In the genomic region with DNA sequence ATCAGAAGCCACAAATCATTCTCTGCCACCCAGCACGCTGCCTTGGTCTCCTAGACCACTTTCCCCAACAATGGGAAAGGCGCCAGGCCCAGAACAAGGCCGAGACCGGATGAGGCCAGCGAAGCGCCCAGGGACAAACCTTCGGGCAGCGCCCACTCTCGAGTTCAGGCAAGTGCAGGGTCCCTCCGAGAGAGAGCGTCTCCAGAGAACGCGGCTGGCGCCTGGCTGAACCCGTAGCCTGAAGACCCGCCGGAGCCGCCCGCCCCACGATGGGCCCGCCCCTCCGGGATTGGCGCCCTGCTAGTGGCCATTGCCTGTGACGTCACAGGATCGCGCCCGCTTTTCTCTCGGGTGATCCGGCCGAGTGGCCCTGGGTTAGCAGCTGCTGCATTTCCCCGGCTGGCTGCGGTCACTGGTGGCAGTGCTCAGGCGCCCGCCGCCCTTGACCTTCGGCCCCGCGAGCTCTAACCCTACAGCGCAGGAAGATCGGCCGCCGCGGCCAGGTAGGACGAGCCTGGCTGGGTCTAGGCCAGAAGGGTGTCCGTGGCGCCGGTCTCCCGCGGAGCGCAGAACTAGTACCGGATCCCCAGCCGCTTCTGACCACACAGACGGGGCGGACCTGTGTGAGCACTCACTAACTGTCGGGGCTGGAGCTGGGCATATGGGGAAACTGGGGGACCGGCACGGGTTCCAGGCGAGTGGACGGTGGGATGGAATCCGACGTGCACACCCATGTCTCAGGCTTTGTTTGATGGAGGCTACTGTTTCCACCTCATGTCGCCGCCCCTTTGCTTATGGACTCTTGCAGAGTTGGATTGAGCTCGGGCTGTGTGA, we compare ENCODE assay signal across 1 cellular context.
A peak's percentile ranks its signal among the peaks of the same experiment; 100 is the strongest.
TF ChIP-seq lines count a peak whose summit lies in the region.

A gene with protein sequence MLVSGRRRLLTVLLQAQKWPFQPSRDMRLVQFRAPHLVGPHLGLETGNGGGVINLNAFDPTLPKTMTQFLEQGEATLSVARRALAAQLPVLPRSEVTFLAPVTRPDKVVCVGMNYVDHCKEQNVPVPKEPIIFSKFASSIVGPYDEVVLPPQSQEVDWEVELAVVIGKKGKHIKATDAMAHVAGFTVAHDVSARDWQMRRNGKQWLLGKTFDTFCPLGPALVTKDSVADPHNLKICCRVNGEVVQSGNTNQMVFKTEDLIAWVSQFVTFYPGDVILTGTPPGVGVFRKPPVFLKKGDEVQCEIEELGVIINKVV (plus strand): TSS at position 339 of the 834 bp plus-strand sequence. CDS start 2,851 bp downstream, outside the sequence.

TF ChIP-seq in HepG2, 621 proteins besides CTCF, POLR2A, EP300 and RAD21 (continued from another document and continues in another):
- TF ChIP-seq, protein P1, sequence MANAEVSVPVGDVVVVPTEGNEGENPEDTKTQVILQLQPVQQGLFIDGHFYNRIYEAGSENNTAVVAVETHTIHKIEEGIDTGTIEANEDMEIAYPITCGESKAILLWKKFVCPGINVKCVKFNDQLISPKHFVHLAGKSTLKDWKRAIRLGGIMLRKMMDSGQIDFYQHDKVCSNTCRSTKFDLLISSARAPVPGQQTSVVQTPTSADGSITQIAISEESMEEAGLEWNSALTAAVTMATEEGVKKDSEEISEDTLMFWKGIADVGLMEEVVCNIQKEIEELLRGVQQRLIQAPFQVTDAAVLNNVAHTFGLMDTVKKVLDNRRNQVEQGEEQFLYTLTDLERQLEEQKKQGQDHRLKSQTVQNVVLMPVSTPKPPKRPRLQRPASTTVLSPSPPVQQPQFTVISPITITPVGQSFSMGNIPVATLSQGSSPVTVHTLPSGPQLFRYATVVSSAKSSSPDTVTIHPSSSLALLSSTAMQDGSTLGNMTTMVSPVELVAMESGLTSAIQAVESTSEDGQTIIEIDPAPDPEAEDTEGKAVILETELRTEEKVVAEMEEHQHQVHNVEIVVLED (CRISPR knock-in tag; IDR thresholded peaks at IDR 0.05; ENCODE audit: borderline replicate concordance): peak; percentile 70; the same call in 1 of the 2 replicates
- TF ChIP-seq, protein P2, sequence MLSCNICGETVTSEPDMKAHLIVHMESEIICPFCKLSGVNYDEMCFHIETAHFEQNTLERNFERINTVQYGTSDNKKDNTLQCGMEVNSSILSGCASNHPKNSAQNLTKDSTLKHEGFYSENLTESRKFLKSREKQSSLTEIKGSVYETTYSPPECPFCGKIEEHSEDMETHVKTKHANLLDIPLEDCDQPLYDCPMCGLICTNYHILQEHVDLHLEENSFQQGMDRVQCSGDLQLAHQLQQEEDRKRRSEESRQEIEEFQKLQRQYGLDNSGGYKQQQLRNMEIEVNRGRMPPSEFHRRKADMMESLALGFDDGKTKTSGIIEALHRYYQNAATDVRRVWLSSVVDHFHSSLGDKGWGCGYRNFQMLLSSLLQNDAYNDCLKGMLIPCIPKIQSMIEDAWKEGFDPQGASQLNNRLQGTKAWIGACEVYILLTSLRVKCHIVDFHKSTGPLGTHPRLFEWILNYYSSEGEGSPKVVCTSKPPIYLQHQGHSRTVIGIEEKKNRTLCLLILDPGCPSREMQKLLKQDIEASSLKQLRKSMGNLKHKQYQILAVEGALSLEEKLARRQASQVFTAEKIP (CRISPR knock-in tag; IDR thresholded peaks at IDR 0.05; ENCODE audit: borderline replicate concordance): no peak
- TF ChIP-seq, protein P3, sequence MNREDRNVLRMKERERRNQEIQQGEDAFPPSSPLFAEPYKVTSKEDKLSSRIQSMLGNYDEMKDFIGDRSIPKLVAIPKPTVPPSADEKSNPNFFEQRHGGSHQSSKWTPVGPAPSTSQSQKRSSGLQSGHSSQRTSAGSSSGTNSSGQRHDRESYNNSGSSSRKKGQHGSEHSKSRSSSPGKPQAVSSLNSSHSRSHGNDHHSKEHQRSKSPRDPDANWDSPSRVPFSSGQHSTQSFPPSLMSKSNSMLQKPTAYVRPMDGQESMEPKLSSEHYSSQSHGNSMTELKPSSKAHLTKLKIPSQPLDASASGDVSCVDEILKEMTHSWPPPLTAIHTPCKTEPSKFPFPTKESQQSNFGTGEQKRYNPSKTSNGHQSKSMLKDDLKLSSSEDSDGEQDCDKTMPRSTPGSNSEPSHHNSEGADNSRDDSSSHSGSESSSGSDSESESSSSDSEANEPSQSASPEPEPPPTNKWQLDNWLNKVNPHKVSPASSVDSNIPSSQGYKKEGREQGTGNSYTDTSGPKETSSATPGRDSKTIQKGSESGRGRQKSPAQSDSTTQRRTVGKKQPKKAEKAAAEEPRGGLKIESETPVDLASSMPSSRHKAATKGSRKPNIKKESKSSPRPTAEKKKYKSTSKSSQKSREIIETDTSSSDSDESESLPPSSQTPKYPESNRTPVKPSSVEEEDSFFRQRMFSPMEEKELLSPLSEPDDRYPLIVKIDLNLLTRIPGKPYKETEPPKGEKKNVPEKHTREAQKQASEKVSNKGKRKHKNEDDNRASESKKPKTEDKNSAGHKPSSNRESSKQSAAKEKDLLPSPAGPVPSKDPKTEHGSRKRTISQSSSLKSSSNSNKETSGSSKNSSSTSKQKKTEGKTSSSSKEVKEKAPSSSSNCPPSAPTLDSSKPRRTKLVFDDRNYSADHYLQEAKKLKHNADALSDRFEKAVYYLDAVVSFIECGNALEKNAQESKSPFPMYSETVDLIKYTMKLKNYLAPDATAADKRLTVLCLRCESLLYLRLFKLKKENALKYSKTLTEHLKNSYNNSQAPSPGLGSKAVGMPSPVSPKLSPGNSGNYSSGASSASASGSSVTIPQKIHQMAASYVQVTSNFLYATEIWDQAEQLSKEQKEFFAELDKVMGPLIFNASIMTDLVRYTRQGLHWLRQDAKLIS (CRISPR knock-in tag; IDR thresholded peaks at IDR 0.05): no peak
- TF ChIP-seq KDM5A (IDR thresholded peaks at IDR 0.05; ENCODE audit: borderline replicate concordance, low read length) (peak; percentile 93), SOX6 (IDR thresholded peaks at IDR 0.05) (no peak), SOX6 (CRISPR knock-in tag; IDR thresholded peaks at IDR 0.05) (peak; percentile 76), RBFOX2 (IDR thresholded peaks at IDR 0.05; ENCODE audit: low read depth, low read length) (peak; percentile 94), PTBP1 (IDR thresholded peaks at IDR 0.05; ENCODE audit: low read depth, low read length, poor library complexity, severe bottlenecking) (no peak), ZNF160 (CRISPR knock-in tag; IDR thresholded peaks at IDR 0.05) (peak; percentile 74), MBD4 (IDR thresholded peaks at IDR 0.05; ENCODE audit: borderline replicate concordance, low read length) (no peak), RFXANK (CRISPR knock-in tag; IDR thresholded peaks at IDR 0.05) (no peak), TEAD3 (CRISPR knock-in tag; optimal IDR thresholded peaks at IDR 0.05; ENCODE audit: borderline replicate concordance) (peak; percentile 55), KDM4B (CRISPR knock-in tag; IDR thresholded peaks at IDR 0.05) (peak; percentile 51; the same call in 1 of the 2 replicates), ZNF34 (CRISPR knock-in tag; IDR thresholded peaks at IDR 0.05; ENCODE audit: borderline replicate concordance) (no peak), SMAD1 (CRISPR knock-in tag; IDR thresholded peaks at IDR 0.05; ENCODE audit: borderline replicate concordance, low read depth) (no peak), NFYB (CRISPR knock-in tag; IDR thresholded peaks at IDR 0.05) (peak; percentile 83), ZNF83 (CRISPR knock-in tag; IDR thresholded peaks at IDR 0.05; ENCODE audit: borderline replicate concordance) (peak; percentile 42; the same call in 1 of the 2 replicates), ZNF678 (CRISPR knock-in tag; IDR thresholded peaks at IDR 0.05) (peak; percentile 24; the same call in 1 of the 2 replicates), ZNF709 (CRISPR knock-in tag; IDR thresholded peaks at IDR 0.05) (no peak), PHF8 (CRISPR knock-in tag; IDR thresholded peaks at IDR 0.05) (peak; percentile 98), ELF3 (CRISPR knock-in tag; IDR thresholded peaks at IDR 0.05) (peak; percentile 47; the same call in 1 of the 2 replicates), ZFP90 (CRISPR knock-in tag; IDR thresholded peaks at IDR 0.05; ENCODE audit: borderline replicate concordance) (no peak), YEATS2 (CRISPR knock-in tag; IDR thresholded peaks at IDR 0.05; ENCODE audit: borderline replicate concordance) (peak; percentile 75; the same call in 1 of the 2 replicates), SCMH1 (CRISPR knock-in tag; IDR thresholded peaks at IDR 0.05; ENCODE audit: borderline replicate concordance) (no peak), ZBTB21 (CRISPR knock-in tag; IDR thresholded peaks at IDR 0.05) (no peak), ZNF772 (CRISPR knock-in tag; IDR thresholded peaks at IDR 0.05) (peak; percentile 39)
- TF ChIP-seq, protein P4, sequence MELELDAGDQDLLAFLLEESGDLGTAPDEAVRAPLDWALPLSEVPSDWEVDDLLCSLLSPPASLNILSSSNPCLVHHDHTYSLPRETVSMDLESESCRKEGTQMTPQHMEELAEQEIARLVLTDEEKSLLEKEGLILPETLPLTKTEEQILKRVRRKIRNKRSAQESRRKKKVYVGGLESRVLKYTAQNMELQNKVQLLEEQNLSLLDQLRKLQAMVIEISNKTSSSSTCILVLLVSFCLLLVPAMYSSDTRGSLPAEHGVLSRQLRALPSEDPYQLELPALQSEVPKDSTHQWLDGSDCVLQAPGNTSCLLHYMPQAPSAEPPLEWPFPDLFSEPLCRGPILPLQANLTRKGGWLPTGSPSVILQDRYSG (CRISPR knock-in tag; IDR thresholded peaks at IDR 0.05): no peak
- TF ChIP-seq, protein P5, sequence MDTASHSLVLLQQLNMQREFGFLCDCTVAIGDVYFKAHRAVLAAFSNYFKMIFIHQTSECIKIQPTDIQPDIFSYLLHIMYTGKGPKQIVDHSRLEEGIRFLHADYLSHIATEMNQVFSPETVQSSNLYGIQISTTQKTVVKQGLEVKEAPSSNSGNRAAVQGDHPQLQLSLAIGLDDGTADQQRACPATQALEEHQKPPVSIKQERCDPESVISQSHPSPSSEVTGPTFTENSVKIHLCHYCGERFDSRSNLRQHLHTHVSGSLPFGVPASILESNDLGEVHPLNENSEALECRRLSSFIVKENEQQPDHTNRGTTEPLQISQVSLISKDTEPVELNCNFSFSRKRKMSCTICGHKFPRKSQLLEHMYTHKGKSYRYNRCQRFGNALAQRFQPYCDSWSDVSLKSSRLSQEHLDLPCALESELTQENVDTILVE (CRISPR knock-in tag; IDR thresholded peaks at IDR 0.05): peak; percentile 67
- TF ChIP-seq, protein P6, sequence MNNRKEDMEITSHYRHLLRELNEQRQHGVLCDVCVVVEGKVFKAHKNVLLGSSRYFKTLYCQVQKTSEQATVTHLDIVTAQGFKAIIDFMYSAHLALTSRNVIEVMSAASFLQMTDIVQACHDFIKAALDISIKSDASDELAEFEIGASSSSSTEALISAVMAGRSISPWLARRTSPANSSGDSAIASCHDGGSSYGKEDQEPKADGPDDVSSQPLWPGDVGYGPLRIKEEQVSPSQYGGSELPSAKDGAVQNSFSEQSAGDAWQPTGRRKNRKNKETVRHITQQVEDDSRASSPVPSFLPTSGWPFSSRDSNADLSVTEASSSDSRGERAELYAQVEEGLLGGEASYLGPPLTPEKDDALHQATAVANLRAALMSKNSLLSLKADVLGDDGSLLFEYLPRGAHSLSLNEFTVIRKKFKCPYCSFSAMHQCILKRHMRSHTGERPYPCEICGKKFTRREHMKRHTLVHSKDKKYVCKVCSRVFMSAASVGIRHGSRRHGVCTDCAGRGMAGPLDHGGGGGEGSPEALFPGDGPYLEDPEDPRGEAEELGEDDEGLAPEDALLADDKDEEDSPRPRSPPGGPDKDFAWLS (CRISPR knock-in tag; IDR thresholded peaks at IDR 0.05; ENCODE audit: borderline replicate concordance): peak; percentile 68; the same call in 1 of the 2 replicates
- TF ChIP-seq, protein P7, sequence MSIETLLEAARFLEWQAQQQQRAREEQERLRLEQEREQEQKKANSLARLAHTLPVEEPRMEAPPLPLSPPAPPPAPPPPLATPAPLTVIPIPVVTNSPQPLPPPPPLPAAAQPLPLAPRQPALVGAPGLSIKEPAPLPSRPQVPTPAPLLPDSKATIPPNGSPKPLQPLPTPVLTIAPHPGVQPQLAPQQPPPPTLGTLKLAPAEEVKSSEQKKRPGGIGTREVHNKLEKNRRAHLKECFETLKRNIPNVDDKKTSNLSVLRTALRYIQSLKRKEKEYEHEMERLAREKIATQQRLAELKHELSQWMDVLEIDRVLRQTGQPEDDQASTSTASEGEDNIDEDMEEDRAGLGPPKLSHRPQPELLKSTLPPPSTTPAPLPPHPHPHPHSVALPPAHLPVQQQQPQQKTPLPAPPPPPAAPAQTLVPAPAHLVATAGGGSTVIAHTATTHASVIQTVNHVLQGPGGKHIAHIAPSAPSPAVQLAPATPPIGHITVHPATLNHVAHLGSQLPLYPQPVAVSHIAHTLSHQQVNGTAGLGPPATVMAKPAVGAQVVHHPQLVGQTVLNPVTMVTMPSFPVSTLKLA (IDR thresholded peaks at IDR 0.05): no peak
- TF ChIP-seq, protein P8, sequence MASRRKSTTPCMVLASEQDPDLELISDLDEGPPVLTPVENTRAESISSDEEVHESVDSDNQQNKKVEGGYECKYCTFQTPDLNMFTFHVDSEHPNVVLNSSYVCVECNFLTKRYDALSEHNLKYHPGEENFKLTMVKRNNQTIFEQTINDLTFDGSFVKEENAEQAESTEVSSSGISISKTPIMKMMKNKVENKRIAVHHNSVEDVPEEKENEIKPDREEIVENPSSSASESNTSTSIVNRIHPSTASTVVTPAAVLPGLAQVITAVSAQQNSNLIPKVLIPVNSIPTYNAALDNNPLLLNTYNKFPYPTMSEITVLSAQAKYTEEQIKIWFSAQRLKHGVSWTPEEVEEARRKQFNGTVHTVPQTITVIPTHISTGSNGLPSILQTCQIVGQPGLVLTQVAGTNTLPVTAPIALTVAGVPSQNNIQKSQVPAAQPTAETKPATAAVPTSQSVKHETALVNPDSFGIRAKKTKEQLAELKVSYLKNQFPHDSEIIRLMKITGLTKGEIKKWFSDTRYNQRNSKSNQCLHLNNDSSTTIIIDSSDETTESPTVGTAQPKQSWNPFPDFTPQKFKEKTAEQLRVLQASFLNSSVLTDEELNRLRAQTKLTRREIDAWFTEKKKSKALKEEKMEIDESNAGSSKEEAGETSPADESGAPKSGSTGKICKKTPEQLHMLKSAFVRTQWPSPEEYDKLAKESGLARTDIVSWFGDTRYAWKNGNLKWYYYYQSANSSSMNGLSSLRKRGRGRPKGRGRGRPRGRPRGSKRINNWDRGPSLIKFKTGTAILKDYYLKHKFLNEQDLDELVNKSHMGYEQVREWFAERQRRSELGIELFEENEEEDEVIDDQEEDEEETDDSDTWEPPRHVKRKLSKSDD (CRISPR knock-in tag; IDR thresholded peaks at IDR 0.05; ENCODE audit: low read depth): peak; percentile 49; the same call in 1 of the 2 replicates
- TF ChIP-seq, protein P9, sequence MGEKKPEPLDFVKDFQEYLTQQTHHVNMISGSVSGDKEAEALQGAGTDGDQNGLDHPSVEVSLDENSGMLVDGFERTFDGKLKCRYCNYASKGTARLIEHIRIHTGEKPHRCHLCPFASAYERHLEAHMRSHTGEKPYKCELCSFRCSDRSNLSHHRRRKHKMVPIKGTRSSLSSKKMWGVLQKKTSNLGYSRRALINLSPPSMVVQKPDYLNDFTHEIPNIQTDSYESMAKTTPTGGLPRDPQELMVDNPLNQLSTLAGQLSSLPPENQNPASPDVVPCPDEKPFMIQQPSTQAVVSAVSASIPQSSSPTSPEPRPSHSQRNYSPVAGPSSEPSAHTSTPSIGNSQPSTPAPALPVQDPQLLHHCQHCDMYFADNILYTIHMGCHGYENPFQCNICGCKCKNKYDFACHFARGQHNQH (CRISPR knock-in tag; IDR thresholded peaks at IDR 0.05): peak; percentile 81
- TF ChIP-seq, protein P10, sequence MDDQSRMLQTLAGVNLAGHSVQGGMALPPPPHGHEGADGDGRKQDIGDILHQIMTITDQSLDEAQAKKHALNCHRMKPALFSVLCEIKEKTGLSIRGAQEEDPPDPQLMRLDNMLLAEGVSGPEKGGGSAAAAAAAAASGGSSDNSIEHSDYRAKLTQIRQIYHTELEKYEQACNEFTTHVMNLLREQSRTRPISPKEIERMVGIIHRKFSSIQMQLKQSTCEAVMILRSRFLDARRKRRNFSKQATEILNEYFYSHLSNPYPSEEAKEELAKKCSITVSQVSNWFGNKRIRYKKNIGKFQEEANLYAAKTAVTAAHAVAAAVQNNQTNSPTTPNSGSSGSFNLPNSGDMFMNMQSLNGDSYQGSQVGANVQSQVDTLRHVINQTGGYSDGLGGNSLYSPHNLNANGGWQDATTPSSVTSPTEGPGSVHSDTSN (CRISPR knock-in tag; IDR thresholded peaks at IDR 0.05; ENCODE audit: borderline replicate concordance): 0 out of 2 replicates have a peak, but pooled peaks have one; percentile 28
